ENCODE assay signal across 8 cellular contexts in the genomic region with DNA sequence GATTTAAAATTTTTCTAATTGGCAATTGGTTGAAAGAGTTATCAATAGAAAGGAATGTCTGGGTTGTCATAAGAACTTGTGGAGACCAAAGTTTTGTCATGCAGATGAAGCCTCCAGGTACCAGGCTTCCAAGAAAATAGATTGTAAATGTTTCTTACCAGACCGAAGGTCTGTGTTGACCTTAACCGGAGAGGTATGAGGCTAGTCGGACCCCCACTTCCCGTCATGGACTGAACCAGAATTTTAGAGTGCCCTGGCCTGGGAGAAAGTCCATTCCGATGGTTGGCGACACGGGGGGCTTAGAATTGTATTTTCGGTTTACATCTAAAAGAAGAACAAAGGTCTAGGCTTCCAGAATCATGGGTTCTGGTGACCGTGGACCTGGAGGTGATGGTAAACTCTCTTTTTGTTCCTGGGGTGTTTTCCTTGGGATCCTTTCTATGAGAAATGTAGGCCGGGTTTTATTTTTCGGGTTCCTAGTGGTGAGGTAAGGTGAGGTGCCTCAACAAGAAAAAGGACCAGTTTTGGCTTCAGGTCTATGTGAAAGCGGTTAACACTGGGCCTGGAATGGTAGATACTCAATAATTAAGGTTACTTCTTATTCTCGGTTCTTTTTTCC. TPM values are rescaled to one million over a fixed set of nuclear protein-coding genes. Genes with fewer than 3 reads are reported as not detected.
DNase-seq lines count a peak whose midpoint lies in the region; ATAC-seq and TF ChIP-seq lines count a peak whose summit lies in the region.

No MANE protein-coding gene starts in this region.

- H3K4me3 ChIP-seq in BLaER1 treated with 17β-estradiol and CSF1 and Interleukin-3, amounts not matched to agents 10 nM and 100 nM, result peak overlapping the region; percentile 85 to 100 (median 95)
- H3K4me3 ChIP-seq in NT2/D1 (ENCODE audit: insufficient read length, low read depth), result peak overlapping the region; percentile 97

- H3K9me3 Mint-ChIP-seq in effector memory CD8-positive, alpha-beta T cell, result no peaks in the 10 kb centered on the region
- H3K9me3 Mint-ChIP-seq in neural crest cell, result peaks cover 5% of the 10 kb centered on the region

- H3K9ac ChIP-seq in BLaER1 treated with 17β-estradiol and CSF1 and Interleukin-3, amounts not matched to agents 10 nM and 100 nM, result peak overlapping the region; percentile 94 to 99 (median 97)
- peak overlapping the region; percentile 99 for H3K9ac ChIP-seq in NT2/D1 (ENCODE audit: insufficient read length, low read depth)

- intact Hi-C loops in posterior cingulate gyrus (cut with DNase I), result loop anchor here (5.0 kb wide), 1 partner anchor 65 kb away; the partner anchor contains the start of gene UAP1

- no peaks in the 10 kb centered on the region for H3K27me3 Mint-ChIP-seq in effector memory CD8-positive, alpha-beta T cell
- H3K27me3 Mint-ChIP-seq in neural crest cell (ENCODE audit: low read depth), result peaks cover 29% of the 10 kb centered on the region

- peaks cover 13 to 26% of the 10 kb centered on the region in 2 donors for H3K4me1 Mint-ChIP-seq in effector memory CD8-positive, alpha-beta T cell (ENCODE audit: low read depth in 2 of 2)
- peaks cover 26% of the 10 kb centered on the region for H3K4me1 Mint-ChIP-seq in neural crest cell

- 0 out of 22 replicates have a peak, but pooled peaks cover 0 to 6% (median 0%) of the 10 kb centered on the region in 11 experiments for H3K9me3 ChIP-seq in BLaER1 treated with 17β-estradiol and CSF1 and Interleukin-3, amounts not matched to agents 10 nM and 100 nM (replicated peaks in 1 of 11)
- no peaks in the 10 kb centered on the region for H3K9me3 ChIP-seq in NT2/D1 (ENCODE audit: insufficient read depth, low read length)

- H3K4me3 Mint-ChIP-seq in effector memory CD8-positive, alpha-beta T cell, result peak overlapping the region; percentile 88 to 90
- peak overlapping the region; percentile 96 for H3K4me3 Mint-ChIP-seq in neural crest cell

- TF ChIP-seq CTCF in neural crest cell (conservative IDR thresholded peaks at IDR 0.05), result no peak

- peaks cover 23% of the 10 kb centered on the region for H3K36me3 Mint-ChIP-seq in effector memory CD8-positive, alpha-beta T cell (ENCODE audit: insufficient read depth)
- H3K36me3 Mint-ChIP-seq in neural crest cell (ENCODE audit: low read depth), result peaks cover 5% of the 10 kb centered on the region

- H3K27me3 ChIP-seq in BLaER1 treated with 17β-estradiol and CSF1 and Interleukin-3, amounts not matched to agents 10 nM and 100 nM, result no peaks in the 10 kb centered on the region
- H3K27me3 ChIP-seq in NT2/D1 (ENCODE audit: insufficient read depth, insufficient read length), result no peaks in the 10 kb centered on the region

- H3K27ac Mint-ChIP-seq in effector memory CD8-positive, alpha-beta T cell, result peak overlapping the region; percentile 92
- no peak overlapping the region for H3K27ac Mint-ChIP-seq in neural crest cell (ENCODE audit: unreplicated experiment)

- DNase-seq in NT2/D1 (ENCODE audit: low read depth, low spot score) (no peak), neural crest cell (ENCODE audit: low read depth, low spot score) (no peak), posterior cingulate gyrus (no peak), NCI-H446 (lab: John Stamatoyannopoulos, UW) (no peak)
- DNase-seq in effector memory CD8-positive, alpha-beta T cell, result no peak
- no peak for DNase-seq in activated CD4-positive, alpha-beta T cell treated with anti-CD3 and anti-CD28 coated beads for 1 hour

- H3K27ac ChIP-seq in BLaER1 treated with 17β-estradiol and CSF1 and Interleukin-3, amounts not matched to agents 10 nM and 100 nM, result peak overlapping the region; percentile 94 to 99 (median 96)

- peaks cover 17 to 33% (median 25%) of the 10 kb centered on the region in 10 experiments for H3K4me1 ChIP-seq in BLaER1 treated with 17β-estradiol and CSF1 and Interleukin-3, amounts not matched to agents 10 nM and 100 nM
- no peaks in the 10 kb centered on the region for H3K4me1 ChIP-seq in NT2/D1 (ENCODE audit: insufficient read depth, insufficient read length)

- no peak for ATAC-seq in effector memory CD8-positive, alpha-beta T cell (replicated peaks)
- no peak for ATAC-seq in GM18909 (IDR thresholded peaks at IDR 0.05; ENCODE audit: poor library complexity, unreplicated experiment)

- H4K20me1 ChIP-seq in BLaER1 treated with 17β-estradiol and CSF1 and Interleukin-3, amounts not matched to agents 10 nM and 100 nM, result peaks cover 25 to 41% (median 32%) of the 10 kb centered on the region in 11 experiments; a peak in 20 of 22 replicates

- peaks cover 24 to 31% (median 25%) of the 10 kb centered on the region in 11 experiments for H3K36me3 ChIP-seq in BLaER1 treated with 17β-estradiol and CSF1 and Interleukin-3, amounts not matched to agents 10 nM and 100 nM
- peaks cover 31% of the 10 kb centered on the region for H3K36me3 ChIP-seq in NT2/D1 (ENCODE audit: insufficient read depth, insufficient read length, low read length)

- H3K4me2 ChIP-seq in BLaER1 treated with 17β-estradiol and CSF1 and Interleukin-3, amounts not matched to agents 10 nM and 100 nM, result peak overlapping the region; percentile 55 to 86 (median 71)

RNA-seq across cellular contexts. Expression of gene UHMK1, which starts 0.4 kb away (rescaled TPM):
- total RNA-seq in neural crest cell, result 21.7 and 22.2 TPM in 2 replicates
